In genomic region chr17:40490289-40490853, GRCh38 we compare ENCODE assay signal across 8 cellular contexts. TPM values are rescaled to one million over a fixed set of nuclear protein-coding genes. Genes with fewer than 3 reads are reported as not detected.
DNase-seq lines count a peak whose midpoint lies in the region; FAIRE-seq and TF ChIP-seq lines count a peak whose summit lies in the region.

No MANE protein-coding gene starts in this region.

- peak; percentile 71 for DNase-seq in activated naive CD4-positive, alpha-beta T cell treated with anti-CD3 and anti-CD28 coated beads for 36 hours
- DNase-seq in activated naive CD4-positive, alpha-beta T cell treated with Interleukin-2 at 50 U/mL for 16 hours: no peak
- DNase-seq in RWPE1 (ENCODE audit: low spot score) (peak; percentile 75), fibroblast of mammary gland (ENCODE audit: low read depth) (peak; percentile 80), nucleus accumbens (lab: John Stamatoyannopoulos, UW) (peak in 52 of 56 donors; percentile 5 to 86 (median 52)), CD1c-positive myeloid dendritic cell (ENCODE audit: extremely low spot score) (no peak), dermis blood vessel endothelial cell (no peak), GM19239 (ENCODE audit: insufficient read length, low spot score) (no peak)

- no peaks in the 10 kb centered on the region for H3K27me3 Mint-ChIP-seq in activated naive CD4-positive, alpha-beta T cell treated with anti-CD3 and anti-CD28 coated beads for 36 hours (ENCODE audit: low read depth)

- POLR2A ChIA-PET in RWPE1 (lab: Yijun Ruan, JAX; ENCODE audit: low non-redundant PET): interaction anchor here (0.7 to 1.1 kb wide), 2 partner anchors 11 to 70 kb away, joined by 6 to 8 read pairs; partner anchors contain the start of gene TNS4

- H3K4me1 Mint-ChIP-seq in activated naive CD4-positive, alpha-beta T cell treated with anti-CD3 and anti-CD28 coated beads for 36 hours (ENCODE audit: low read depth): peaks cover 50% of the 10 kb centered on the region

- H3K27ac Mint-ChIP-seq in activated naive CD4-positive, alpha-beta T cell treated with anti-CD3 and anti-CD28 coated beads for 36 hours: peak overlapping the region; percentile 21

- FAIRE-seq in GM19239 (lab: Jason Lieb, UNC): no peak

- TF ChIP-seq CTCF in RWPE1 (conservative IDR thresholded peaks at IDR 0.05; ENCODE audit: low read depth) (no peak), fibroblast of mammary gland (conservative IDR thresholded peaks at IDR 0.05; ENCODE audit: control insufficient read depth, insufficient read depth, low read depth, low read length) (no peak)

- intact Hi-C loops in activated naive CD4-positive, alpha-beta T cell treated with anti-CD3 and anti-CD28 coated beads for 36 hours (cut with micrococcal nuclease): loop anchor here (2.0 kb wide), 1 partner anchor 26 kb away; no protein-coding TSS in a partner anchor

- CTCF ChIA-PET in activated naive CD4-positive, alpha-beta T cell treated with anti-CD3 and anti-CD28 coated beads for 36 hours (lab: Charles Lee): interaction anchor here (1.0 to 2.1 kb wide), 3 partner anchors 8 to 42 kb away, joined by 3 to 9 read pairs (median 5); no protein-coding TSS in a partner anchor
- CTCF ChIA-PET in RWPE1 (lab: Yijun Ruan, JAX): interaction anchor here (0.7 to 2.7 kb wide), 4 partner anchors 15 to 70 kb away, joined by 3 to 12 read pairs (median 7); no protein-coding TSS in a partner anchor

- H3K36me3 Mint-ChIP-seq in activated naive CD4-positive, alpha-beta T cell treated with anti-CD3 and anti-CD28 coated beads for 36 hours (ENCODE audit: low read depth): no peaks in the 10 kb centered on the region

- H3K4me3 ChIP-seq in fibroblast of mammary gland (ENCODE audit: control insufficient read depth, low read depth, low read length): no peak overlapping the region

- H3K9me3 Mint-ChIP-seq in activated naive CD4-positive, alpha-beta T cell treated with anti-CD3 and anti-CD28 coated beads for 36 hours: no peaks in the 10 kb centered on the region

- no peak overlapping the region for H3K4me3 Mint-ChIP-seq in activated naive CD4-positive, alpha-beta T cell treated with anti-CD3 and anti-CD28 coated beads for 36 hours

- peak overlapping the region; percentile 100 for H3K27ac ChIP-seq in RWPE1

RNA-seq across cellular contexts. Expression of gene TNS4, which starts 11.1 kb away (rescaled TPM):
- total RNA-seq in activated naive CD4-positive, alpha-beta T cell treated with anti-CD3 and anti-CD28 coated beads for 36 hours: 1 to 10 TPM; 4.7 to 5.9 TPM
- not detected in 2 replicates for total RNA-seq in dermis blood vessel endothelial cell

RNA-seq across cellular contexts. Expression of gene IGFBP4, which starts 47.1 kb away (rescaled TPM):
- total RNA-seq in activated naive CD4-positive, alpha-beta T cell treated with anti-CD3 and anti-CD28 coated beads for 36 hours: 1 to 10 TPM; 8.8 to 9.2 TPM
- 375 and 706 TPM in 2 replicates for total RNA-seq in dermis blood vessel endothelial cell

Comparison
In these comparisons a context has a peak if more than half of its experiments do, and no peak if none do; other contexts are left out.
1. DNase-seq: peak in activated naive CD4-positive, alpha-beta T cell treated with anti-CD3 and anti-CD28 coated beads for 36 hours (single experiment), RWPE1 (single experiment), fibroblast of mammary gland (single experiment) and nucleus accumbens (52 of 56); none in activated naive CD4-positive, alpha-beta T cell treated with Interleukin-2 at 50 U/mL for 16 hours (single experiment), CD1c-positive myeloid dendritic cell (single experiment), dermis blood vessel endothelial cell (single experiment) and GM19239 (single experiment).
2. RNA of gene IGFBP4, which starts 47.1 kb away (total RNA-seq): 375 to 706 TPM in dermis blood vessel endothelial cell; 8.8 to 9.2 TPM in activated naive CD4-positive, alpha-beta T cell treated with anti-CD3 and anti-CD28 coated beads for 36 hours; every median in the first group is over 10 times any median in the second.